11 cellular contexts compared by ENCODE assay signal in the genomic region with DNA sequence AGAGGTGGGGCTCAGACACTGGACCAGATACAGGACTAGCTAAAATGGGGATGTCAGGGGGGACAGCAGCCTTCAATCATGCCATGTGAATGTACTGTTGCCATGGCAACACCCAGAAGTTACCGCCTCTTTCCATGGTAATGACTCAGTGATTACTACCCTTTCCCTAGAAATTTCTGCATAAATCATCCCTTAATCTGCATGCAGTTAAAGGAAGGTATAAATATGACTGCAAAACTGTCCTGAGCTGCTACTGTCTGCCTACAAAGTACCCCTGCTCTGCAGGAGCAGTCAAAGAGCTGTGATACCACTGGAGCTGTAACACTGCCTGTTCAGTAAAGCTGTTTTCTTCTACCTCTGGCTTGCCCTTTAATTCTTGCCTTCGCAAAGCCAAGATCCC.
DNase-seq lines count a peak whose midpoint lies in the region; FAIRE-seq and TF ChIP-seq lines count a peak whose summit lies in the region.
"Had no signal": no experiment of that assay in that cellular context is flagged by ENCODE, and none has a peak within 500 bp of the region (broad histone marks: within the 10 kb centered on the region; RNA-seq: fewer than 3 reads in every experiment).

No MANE protein-coding gene starts in this region.

- no peaks in the 10 kb centered on the region for H3K27me3 ChIP-seq in brain microvascular endothelial cell (replicated peaks)
- H3K27me3 ChIP-seq: testis had no signal

- peaks cover 10% of the 10 kb centered on the region for H3K36me3 ChIP-seq in brain microvascular endothelial cell (replicated peaks)

- FAIRE-seq in HTR-8/SVneo (lab: Jason Lieb, UNC), result peak; percentile 23

- no peak overlapping the region for H3K4me3 ChIP-seq in brain microvascular endothelial cell (ENCODE audit: low read depth, low read length)
- H3K4me3 ChIP-seq: testis had no signal

- in situ Hi-C loops in brain microvascular endothelial cell (cut with HindIII; ENCODE audit: low pct_ligation_motif_present, low sequenced_read_pairs), result no loop called here

- TF ChIP-seq CTCF in brain microvascular endothelial cell (IDR thresholded peaks at IDR 0.05; ENCODE audit: low read depth, low read length, missing control alignments), result no peak
- TF ChIP-seq CTCF in CD14-positive monocyte (IDR thresholded peaks at IDR 0.05), result no peak

- peak overlapping the region in 1 of 7 donors; percentile 21 for H3K27ac Mint-ChIP-seq in CD14-positive monocyte

- no peak overlapping the region for H3K4me3 Mint-ChIP-seq in CD14-positive monocyte

- H3K4me1 Mint-ChIP-seq in CD14-positive monocyte, result no peaks in the 10 kb centered on the region

- H3K27ac ChIP-seq in brain microvascular endothelial cell, result no peak overlapping the region
- H3K27ac ChIP-seq: testis had no signal

- DNase-seq in ELR (ENCODE audit: low read depth), result peak; percentile 61
- no peak for DNase-seq in HTR-8/SVneo (ENCODE audit: insufficient read length, low spot score)
- DNase-seq in brain microvascular endothelial cell, result peak; percentile 25
- peak; percentile 12 to 42 for DNase-seq in lung microvascular endothelial cell (ENCODE audit: low read depth in 2 of 2)
- no peak for DNase-seq in CD14-positive monocyte (ENCODE audit: low spot score)
- no peak for DNase-seq in NCI-H82 (lab: John Stamatoyannopoulos, UW)
- DNase-seq in NCI-H187 treated with DMSO at 0.1 percent for 48 hours (lab: John Stamatoyannopoulos, UW), result no peak
- DNase-seq: activated CD8-positive, alpha-beta memory T cell treated with anti-CD3 and anti-CD28 coated beads, Interleukin-2, amount 50 U/mL, for 48 hours; COR-L47; KG1; testis had no signal

- intact Hi-C loops in CD14-positive monocyte (cut with micrococcal nuclease), result no loop called here

- peaks cover 11 to 13% of the 10 kb centered on the region in 2 donors for H3K36me3 Mint-ChIP-seq in CD14-positive monocyte

- H3K27me3 Mint-ChIP-seq in CD14-positive monocyte (ENCODE audit: low read depth in 3 of 3), result peaks cover 0 to 2% (median 0%) of the 10 kb centered on the region in 3 donors

- peaks cover 0 to 2% (median 0%) of the 10 kb centered on the region in 7 donors for H3K9me3 Mint-ChIP-seq in CD14-positive monocyte

Comparison
In these comparisons a context has a peak if more than half of its experiments do, and no peak if none do; other contexts are left out.
1. DNase-seq: peak in ELR (single experiment), brain microvascular endothelial cell (single experiment) and lung microvascular endothelial cell (2 of 2); none in HTR-8/SVneo (single experiment), CD14-positive monocyte (single experiment), NCI-H82 (single experiment) and NCI-H187 treated with DMSO at 0.1 percent for 48 hours (single experiment).